ENCODE assay signal across 8 cellular contexts in genomic region chr14:89429206-89430091, GRCh38. TPM values are rescaled to one million over a fixed set of nuclear protein-coding genes. Genes with fewer than 3 reads are reported as not detected.
DNase-seq lines count a peak whose midpoint lies in the region; ATAC-seq and TF ChIP-seq lines count a peak whose summit lies in the region.

No MANE protein-coding gene starts in this region.

- H4K20me1 ChIP-seq in GM23338 (replicated peaks; ENCODE audit: insufficient read depth), result no peaks in the 10 kb centered on the region

- H3K79me2 ChIP-seq in GM23338 (replicated peaks; ENCODE audit: insufficient read depth), result peaks cover 97% of the 10 kb centered on the region

- H3K4me3 ChIP-seq in GM23338 (no peak overlapping the region), iPS-20b (ENCODE audit: low read length) (no peak overlapping the region)

- H3K9me3 ChIP-seq in iPS-20b (ENCODE audit: insufficient read depth, low read depth, low read length), result no peaks in the 10 kb centered on the region

- ATAC-seq in GM23338 (peak; percentile 40), GM18502 (IDR thresholded peaks at IDR 0.05; ENCODE audit: poor library complexity, unreplicated experiment) (no peak), HG03565 (IDR thresholded peaks at IDR 0.05; ENCODE audit: unreplicated experiment) (no peak), GM19328 (IDR thresholded peaks at IDR 0.05; ENCODE audit: unreplicated experiment) (no peak)

- H3K9me2 ChIP-seq in GM23338 (ENCODE audit: insufficient read depth), result no peaks in the 10 kb centered on the region

- H3K4me1 Mint-ChIP-seq in GM23338, result peaks cover 46% of the 10 kb centered on the region

- peak overlapping the region; percentile 90 for H3K27ac ChIP-seq in GM23338 (ENCODE audit: low read depth)
- peak overlapping the region; percentile 6 for H3K27ac ChIP-seq in iPS-20b (ENCODE audit: low read length)

- H3K4me1 ChIP-seq in GM23338 (ENCODE audit: insufficient read depth) (peaks cover 43% of the 10 kb centered on the region), iPS-20b (ENCODE audit: insufficient read depth, low read length) (peaks cover 28% of the 10 kb centered on the region)

- H2AFZ ChIP-seq in GM23338, result no peak overlapping the region

- no peaks in the 10 kb centered on the region for H3F3A ChIP-seq in GM23338 (replicated peaks; ENCODE audit: low read depth)

- H3K9me3 Mint-ChIP-seq in GM23338, result peaks cover 3% of the 10 kb centered on the region; the same call in 1 of the 3 replicates

- no peak for TF ChIP-seq CTCF in GM23338 (conservative IDR thresholded peaks at IDR 0.05; ENCODE audit: low read depth in 2 of 2)

- H3K36me3 ChIP-seq in GM23338 (ENCODE audit: insufficient read depth), result no peaks in the 10 kb centered on the region
- H3K36me3 ChIP-seq in iPS-20b (ENCODE audit: insufficient read depth, low read depth, low read length), result no peaks in the 10 kb centered on the region

- peak overlapping the region; percentile 44; the same call in 1 of the 2 replicates for H3K4me2 ChIP-seq in GM23338

- no peak overlapping the region; the same call in 2 of the 3 replicates for H3K4me3 Mint-ChIP-seq in GM23338

- no peak for DNase-seq in GM23338 (ENCODE audit: low spot score)
- DNase-seq in NCI-H748 treated with DMSO at 0.1 percent for 48 hours (lab: John Stamatoyannopoulos, UW), result peak; percentile 88
- peak; percentile 70 for DNase-seq in activated naive CD4-positive, alpha-beta T cell treated with anti-CD3 and anti-CD28 coated beads, Interleukin-2, amount 50 U/mL, for 16 hours
- peak; percentile 45 for DNase-seq in stimulated activated CD4-positive, alpha-beta T cell treated with anti-CD3 and anti-CD28 coated beads, Interleukin-12 subunit alpha, Interleukin-12 subunit beta, amount 100 ng/mL, for 4 hours

- H3K27ac Mint-ChIP-seq in GM23338, result peak overlapping the region; percentile 92

- peak overlapping the region; percentile 4; the same call in 1 of the 2 replicates for H3K9ac ChIP-seq in iPS-20b (ENCODE audit: low read depth, low read length)

- peaks cover 14% of the 10 kb centered on the region for H3K27me3 Mint-ChIP-seq in GM23338 (ENCODE audit: insufficient read depth, low read depth, poor library complexity)

- H3K36me3 Mint-ChIP-seq in GM23338 (ENCODE audit: low read depth), result peaks cover 12% of the 10 kb centered on the region

- no peaks in the 10 kb centered on the region for H3K27me3 ChIP-seq in GM23338 (ENCODE audit: insufficient read depth)
- no peaks in the 10 kb centered on the region for H3K27me3 ChIP-seq in iPS-20b (ENCODE audit: insufficient read depth, low read length)

TF ChIP-seq in GM23338, 12 proteins besides CTCF, POLR2A, EP300 and RAD21:
- no peak for TF ChIP-seq ZNF462 (CRISPR knock-in tag; IDR thresholded peaks at IDR 0.05)
- TF ChIP-seq ZNF114 (CRISPR knock-in tag; IDR thresholded peaks at IDR 0.05), result no peak
- TF ChIP-seq EZH2 (IDR thresholded peaks at IDR 0.05; ENCODE audit: low read depth, unreplicated experiment), result no peak
- no peak for TF ChIP-seq EZH2phosphoT487 (IDR thresholded peaks at IDR 0.05; ENCODE audit: unreplicated experiment)

RNA-seq across cellular contexts. Expression of gene FOXN3, which starts 12.4 kb away (rescaled TPM):
- 149 and 167 TPM in 2 replicates for total RNA-seq in GM23338 (2014; rRNA removed; shearing (Covaris generic))
- polyA plus RNA-seq in GM23338 (2016; fragmentation: Nextera tagmentation; extraction: Ambion mirVana), result 88.3 and 98.9 TPM in 2 replicates
